ENCODE assay signal across 1 cellular context in genomic region chr1:116572079-116572478, GRCh38.
TF ChIP-seq lines count a peak whose summit lies in the region.

No MANE protein-coding gene starts in this region.

TF ChIP-seq in H1, 55 proteins besides CTCF, POLR2A, EP300 and RAD21:
- TF ChIP-seq CREB1 (IDR thresholded peaks at IDR 0.05): no peak
- TF ChIP-seq SIN3A (conservative IDR thresholded peaks at IDR 0.05 in 1 of 2, IDR thresholded peaks at IDR 0.05 in 1 of 2; ENCODE audit: low read depth in 1 of 2, low read length in 2 of 2): no peak
- no peak for TF ChIP-seq NANOG (IDR thresholded peaks at IDR 0.05; ENCODE audit: insufficient read depth, low read depth, low read length, poor library complexity, severe bottlenecking)
- TF ChIP-seq HDAC2 (IDR thresholded peaks at IDR 0.05; ENCODE audit: borderline replicate concordance in 1 of 2, low read depth in 2 of 2, low read length in 2 of 2): no peak
- no peak for TF ChIP-seq MAFK (IDR thresholded peaks at IDR 0.05; ENCODE audit: low read depth, low read length)
- TF ChIP-seq TAF1 (IDR thresholded peaks at IDR 0.05; ENCODE audit: low read depth, low read length): no peak
- TF ChIP-seq GABPA (IDR thresholded peaks at IDR 0.05; ENCODE audit: borderline replicate concordance, insufficient read depth, low read length): no peak
- TF ChIP-seq ZNF274 (IDR thresholded peaks at IDR 0.05; ENCODE audit: borderline replicate concordance, extremely low read depth, low read length): no peak
- no peak for TF ChIP-seq CHD2 (IDR thresholded peaks at IDR 0.05; ENCODE audit: low read length)
- no peak for TF ChIP-seq SP1 (IDR thresholded peaks at IDR 0.05; ENCODE audit: low read depth, low read length)
- TF ChIP-seq KDM5A (IDR thresholded peaks at IDR 0.05; ENCODE audit: low read length): no peak
- TF ChIP-seq BRCA1 (IDR thresholded peaks at IDR 0.05; ENCODE audit: low read depth, low read length): no peak
- TF ChIP-seq KDM4A (IDR thresholded peaks at IDR 0.05; ENCODE audit: low read depth, low read length, severe bottlenecking): no peak
- TF ChIP-seq CTBP2 (IDR thresholded peaks at IDR 0.05; ENCODE audit: borderline replicate concordance, insufficient read depth, insufficient read length, low read length): no peak
- no peak for TF ChIP-seq PHF8 (conservative IDR thresholded peaks at IDR 0.05; ENCODE audit: low read depth, low read length)
